Comparison of ENCODE assay signal across 22 cellular contexts in genomic region chr15:74252291-74253080, GRCh38. TPM values are rescaled to one million over a fixed set of nuclear protein-coding genes. Genes with fewer than 3 reads are reported as not detected.
DNase-seq lines count a peak whose midpoint lies in the region; ATAC-seq and TF ChIP-seq lines count a peak whose summit lies in the region.
"Had no signal": no experiment of that assay in that cellular context is flagged by ENCODE, and none has a peak within 500 bp of the region (broad histone marks: within the 10 kb centered on the region; RNA-seq: fewer than 3 reads in every experiment).

No MANE protein-coding gene starts in this region.

- H3K18ac ChIP-seq in neuronal stem cell (ENCODE audit: low read length), result no peak overlapping the region

- no peak overlapping the region for H4K91ac ChIP-seq in neuronal stem cell (ENCODE audit: low read depth, low read length, poor library complexity)

- DNase-seq in AG10803 (ENCODE audit: low read depth) (peak; percentile 51), HFFc6 (peak; percentile 11), mammary epithelial cell (peak; percentile 45), neuronal stem cell (ENCODE audit: low spot score) (no peak), NCI-H1105 treated with DMSO at 0.1 percent for 48 hours (lab: John Stamatoyannopoulos, UW) (no peak), amygdala (lab: John Stamatoyannopoulos, UW) (no peak), superior temporal gyrus (ENCODE audit: extremely low spot score) (no peak)
- DNase-seq: activated CD4-positive, alpha-beta memory T cell treated with anti-CD3 and anti-CD28 coated beads, Interleukin-2, amount 10 ng/mL, durations not matched to agents 7 days and 5 days; activated T-cell treated with anti-CD3 and anti-CD28 coated beads, Interleukin-2, amount 50 U/mL, for 24 hours; effector CD8-positive, alpha-beta T cell; left cardiac atrium; midbrain; MV-4-11; NCI-H2081; NCI-H774; Peyer's patch had no signal

- CTCF ChIA-PET in mammary epithelial cell (lab: Charles Lee; ENCODE audit: low non-redundant PET), result no interaction called here

- H3K36me3 ChIP-seq in mammary epithelial cell (ENCODE audit: insufficient read depth, low read length) (no peaks in the 10 kb centered on the region), neuronal stem cell (replicated peaks in 1 of 2; ENCODE audit: control insufficient read depth in 2 of 2, insufficient read depth in 2 of 2, low read length in 2 of 2) (no peaks in the 10 kb centered on the region)
- H3K36me3 ChIP-seq: cardiac muscle cell, neutrophil, Peyer's patch, uterus had no signal

- H2BK120ac ChIP-seq in neuronal stem cell (ENCODE audit: low read depth, low read length), result no peak overlapping the region

- peaks cover 6% of the 10 kb centered on the region for H3K4me1 ChIP-seq in mammary epithelial cell (ENCODE audit: insufficient read depth, low read length)
- H3K4me1 ChIP-seq in neuronal stem cell (ENCODE audit: control insufficient read depth in 2 of 2, insufficient read depth in 1 of 2, low read depth in 1 of 2, low read length in 2 of 2), result peaks cover 9 to 18% of the 10 kb centered on the region in 2 donors
- H3K4me1 ChIP-seq: Peyer's patch, uterus had no signal

- H3K4ac ChIP-seq in neuronal stem cell (ENCODE audit: low read length), result no peak overlapping the region

- H3K9ac ChIP-seq in mammary epithelial cell (ENCODE audit: insufficient read depth, low read length) (no peak overlapping the region), neuronal stem cell (ENCODE audit: low read depth, low read length, poor library complexity) (no peak overlapping the region)

- no peaks in the 10 kb centered on the region for H4K20me1 ChIP-seq in mammary epithelial cell (ENCODE audit: insufficient read depth, low read length)

- no TSS peak for BruUV-seq in mammary epithelial cell (replicated peaks; lab: Mats Ljungman, UMichigan)

- no peak overlapping the region for H3K4me3 Mint-ChIP-seq in HFFc6
- H3K4me3 Mint-ChIP-seq: activated CD4-positive, alpha-beta memory T cell treated with anti-CD3 and anti-CD28 coated beads, Interleukin-2, amount 10 ng/mL, durations not matched to agents 7 days and 5 days; activated naive CD4-positive, alpha-beta T cell treated with anti-CD3 and anti-CD28 coated beads, Interleukin-2, amount 50 U/mL, for 24 hours; activated T-cell treated with anti-CD3 and anti-CD28 coated beads, Interleukin-2, amount 50 U/mL, for 24 hours; IgD-negative memory B cell had no signal

- dilution Hi-C loops in mammary epithelial cell (cut with HindIII; ENCODE audit: low sequenced_read_pairs), result no loop called here

- intact Hi-C loops in mammary epithelial cell (cut with micrococcal nuclease), result no loop called here

- H3K27ac Mint-ChIP-seq in HFFc6, result no peak overlapping the region
- H3K27ac Mint-ChIP-seq: activated CD4-positive, alpha-beta memory T cell treated with anti-CD3 and anti-CD28 coated beads, Interleukin-2, amount 10 ng/mL, durations not matched to agents 7 days and 5 days; activated naive CD4-positive, alpha-beta T cell treated with anti-CD3 and anti-CD28 coated beads, Interleukin-2, amount 50 U/mL, for 24 hours; activated T-cell treated with anti-CD3 and anti-CD28 coated beads, Interleukin-2, amount 50 U/mL, for 24 hours; IgD-negative memory B cell had no signal

- H3K27me3 ChIP-seq in mammary epithelial cell (ENCODE audit: insufficient read depth, low read length) (no peaks in the 10 kb centered on the region), neuronal stem cell (ENCODE audit: control insufficient read depth in 3 of 3, insufficient read depth in 3 of 3, low read depth in 1 of 3, low read length in 3 of 3) (no peaks in the 10 kb centered on the region)
- H3K27me3 ChIP-seq: cardiac muscle cell, Peyer's patch, uterus had no signal

- no peak overlapping the region for H3K27ac ChIP-seq in mammary epithelial cell (ENCODE audit: insufficient read depth, low read depth, low read length)
- no peak overlapping the region for H3K27ac ChIP-seq in neuronal stem cell (replicated peaks; ENCODE audit: low read length)
- H3K27ac ChIP-seq: cardiac muscle cell, neutrophil, Peyer's patch, uterus had no signal

- H4K8ac ChIP-seq in neuronal stem cell (ENCODE audit: low read depth, low read length), result no peak overlapping the region

- H3K4me3 ChIP-seq in AG10803 (ENCODE audit: low read length) (no peak overlapping the region), mammary epithelial cell (replicated peaks in 1 of 3; ENCODE audit: insufficient read depth in 1 of 3, low read depth in 2 of 3, low read length in 3 of 3) (no peak overlapping the region), neuronal stem cell (ENCODE audit: low read length in 2 of 2) (no peak overlapping the region)
- H3K4me3 ChIP-seq: cardiac muscle cell, Peyer's patch, uterus had no signal

- H3K79me1 ChIP-seq in neuronal stem cell (ENCODE audit: low read depth, low read length), result no peaks in the 10 kb centered on the region

- no peak for TF ChIP-seq CTCF in AG10803 (conservative IDR thresholded peaks at IDR 0.05; ENCODE audit: low read length)
- TF ChIP-seq CTCF in HFFc6 (IDR thresholded peaks at IDR 0.05), result no peak
- no peak for TF ChIP-seq CTCF in mammary epithelial cell (conservative IDR thresholded peaks at IDR 0.05 in 1 of 2, IDR thresholded peaks at IDR 0.05 in 1 of 2; ENCODE audit: extremely low read depth in 1 of 2, insufficient read depth in 1 of 2, low read depth in 1 of 2, low read length in 2 of 2)

- H2BK5ac ChIP-seq in neuronal stem cell (ENCODE audit: low read length), result no peak overlapping the region

- no peak for ATAC-seq in GM18858 (IDR thresholded peaks at IDR 0.05; ENCODE audit: unreplicated experiment)

- H3K14ac ChIP-seq in neuronal stem cell (ENCODE audit: low read length), result no peak overlapping the region

- H2AK5ac ChIP-seq in neuronal stem cell (ENCODE audit: low read depth, low read length), result peak overlapping the region; percentile 39

- H3K9me3 ChIP-seq in mammary epithelial cell (replicated peaks; ENCODE audit: insufficient read depth, low read length), result no peaks in the 10 kb centered on the region
- no peaks in the 10 kb centered on the region for H3K9me3 ChIP-seq in neuronal stem cell (replicated peaks in 1 of 2; ENCODE audit: control insufficient read depth in 2 of 2, insufficient read depth in 1 of 2, low read depth in 1 of 2, low read length in 2 of 2)
- H3K9me3 ChIP-seq: neutrophil, Peyer's patch, uterus had no signal

- no peak overlapping the region for H3K23ac ChIP-seq in neuronal stem cell (ENCODE audit: low read depth, low read length, poor library complexity)

- in situ Hi-C loops in mammary epithelial cell (cut with MboI; ENCODE audit: low sequenced_read_pairs in 2 of 2), result no loop called here

- no peaks in the 10 kb centered on the region for H3K36me3 Mint-ChIP-seq in HFFc6 (ENCODE audit: low read depth)
- H3K36me3 Mint-ChIP-seq: activated naive CD4-positive, alpha-beta T cell treated with anti-CD3 and anti-CD28 coated beads, Interleukin-2, amount 50 U/mL, for 24 hours; IgD-negative memory B cell had no signal

- peaks cover 35% of the 10 kb centered on the region for H3K27me3 Mint-ChIP-seq in HFFc6 (ENCODE audit: insufficient read depth)
- H3K27me3 Mint-ChIP-seq: activated T-cell treated with anti-CD3 and anti-CD28 coated beads, Interleukin-2, amount 50 U/mL, for 24 hours had no signal

- WGBS in mammary epithelial cell (ENCODE audit: low coverage, missing lambda C conversion rate), result 45% methylated on average over 7 of the region's 7 CpGs
- WGBS in neuronal stem cell (ENCODE audit: extremely low coverage in 2 of 2, insufficient read length in 2 of 2, insufficient replicate concordance in 1 of 2), 2 donors, result no CpG with 5 or more reads among the region's 7 CpGs

- no peak overlapping the region for H2BK15ac ChIP-seq in neuronal stem cell (ENCODE audit: low read length)

- H3K4me1 Mint-ChIP-seq in HFFc6 (ENCODE audit: low read depth), result peaks cover 23% of the 10 kb centered on the region
- H3K4me1 Mint-ChIP-seq: activated CD4-positive, alpha-beta memory T cell treated with anti-CD3 and anti-CD28 coated beads, Interleukin-2, amount 10 ng/mL, durations not matched to agents 7 days and 5 days; activated naive CD4-positive, alpha-beta T cell treated with anti-CD3 and anti-CD28 coated beads, Interleukin-2, amount 50 U/mL, for 24 hours had no signal

- H3K79me2 ChIP-seq in mammary epithelial cell (ENCODE audit: insufficient read depth, low read length), result no peaks in the 10 kb centered on the region

- H3K4me2 ChIP-seq in mammary epithelial cell (ENCODE audit: insufficient read depth, low read depth, low read length) (no peak overlapping the region), neuronal stem cell (ENCODE audit: insufficient read depth, low read length, poor library complexity, severe bottlenecking) (no peak overlapping the region)

- H2AFZ ChIP-seq in mammary epithelial cell (ENCODE audit: low read depth, low read length), result no peak overlapping the region
- no peak overlapping the region for H2AFZ ChIP-seq in neuronal stem cell (ENCODE audit: low read length)

- peak overlapping the region; percentile 5 for H2BK12ac ChIP-seq in neuronal stem cell (ENCODE audit: low read length)

- no peaks in the 10 kb centered on the region for H3K9me3 Mint-ChIP-seq in HFFc6
- H3K9me3 Mint-ChIP-seq: activated CD4-positive, alpha-beta memory T cell treated with anti-CD3 and anti-CD28 coated beads, Interleukin-2, amount 10 ng/mL, durations not matched to agents 7 days and 5 days; activated naive CD4-positive, alpha-beta T cell treated with anti-CD3 and anti-CD28 coated beads, Interleukin-2, amount 50 U/mL, for 24 hours; activated T-cell treated with anti-CD3 and anti-CD28 coated beads, Interleukin-2, amount 50 U/mL, for 24 hours; IgD-negative memory B cell had no signal

RNA-seq across cellular contexts. Expression of gene CCDC33, which starts 16.4 kb away (rescaled TPM):
- total RNA-seq in HFFc6 (2021; fragmentation: NEBNext Ultra II Directional; extraction: Animal tissue kit (Norgen Biotek cat#: 25700)), result under 1 TPM in 1 of 6 experiments, not detected in 5; 0.30 TPM
- total RNA-seq in mammary epithelial cell, result not detected
- 0.20 TPM for polyA plus RNA-seq in mammary epithelial cell
- not detected for polyA minus RNA-seq in mammary epithelial cell
- polyA plus RNA-seq in neuronal stem cell (2013, experiment 1 of 2), result 1.3 TPM
- 1.1 TPM for polyA plus RNA-seq in neuronal stem cell (2013, experiment 2 of 2)
- total RNA-seq: activated CD4-positive, alpha-beta memory T cell treated with anti-CD3 and anti-CD28 coated beads, Interleukin-2, amount 10 ng/mL, durations not matched to agents 7 days and 5 days; left cardiac atrium had no signal
- polyA plus RNA-seq: IgD-negative memory B cell had no signal

RNA-seq across cellular contexts. Expression of gene STRA6, which starts 49.9 kb away (rescaled TPM):
- total RNA-seq in HFFc6 (2021; fragmentation: NEBNext Ultra II Directional; extraction: Animal tissue kit (Norgen Biotek cat#: 25700)), result 1 to 10 TPM; 2.2 to 3.2 (median 2.6) TPM
- total RNA-seq in mammary epithelial cell, result under 1 TPM in 1 of 2 donors, not detected in 1; 0.17 TPM
- polyA plus RNA-seq in mammary epithelial cell, result 0.15 TPM
- polyA minus RNA-seq in mammary epithelial cell, result not detected
- 3.9 TPM for polyA plus RNA-seq in neuronal stem cell (2013, experiment 1 of 2)
- 3.4 TPM for polyA plus RNA-seq in neuronal stem cell (2013, experiment 2 of 2)
- total RNA-seq: activated CD4-positive, alpha-beta memory T cell treated with anti-CD3 and anti-CD28 coated beads, Interleukin-2, amount 10 ng/mL, durations not matched to agents 7 days and 5 days; left cardiac atrium had no signal
- polyA plus RNA-seq: IgD-negative memory B cell had no signal

Comparison
In these comparisons a context has a peak if more than half of its experiments do, and no peak if none do; other contexts are left out.
1. DNase-seq: peak in AG10803 (single experiment), HFFc6 (single experiment) and mammary epithelial cell (single experiment); none in neuronal stem cell (single experiment), NCI-H1105 treated with DMSO at 0.1 percent for 48 hours (single experiment), amygdala (0 of 56) and superior temporal gyrus (single experiment).